In genomic region chr17:75512946-75513666, GRCh38 we compare ENCODE assay signal across 12 cellular contexts. TPM values are rescaled to one million over a fixed set of nuclear protein-coding genes. Genes with fewer than 3 reads are reported as not detected.
DNase-seq lines count a peak whose midpoint lies in the region; ATAC-seq, FAIRE-seq and TF ChIP-seq lines count a peak whose summit lies in the region.
"Had no signal": no experiment of that assay in that cellular context is flagged by ENCODE, and none has a peak within 500 bp of the region (broad histone marks: within the 10 kb centered on the region; RNA-seq: fewer than 3 reads in every experiment).

No MANE protein-coding gene starts in this region.

- no peak overlapping the region for H3K9ac ChIP-seq in GM23248
- H3K9ac ChIP-seq in K562 (ENCODE audit: insufficient read depth in 1 of 2, low read depth in 2 of 2, low read length in 2 of 2), result peak overlapping the region in 1 of 2 experiments; percentile 53; a peak in 2 of 4 replicates
- H3K9ac ChIP-seq in kidney (ENCODE audit: low read length in 2 of 2), result peak overlapping the region in 1 of 2 donors; percentile 95

- CTCF ChIA-PET in K562 (lab: Yijun Ruan, JAX; ENCODE audit: low intra/inter-chr PET ratio), result no interaction called here
- CTCF ChIA-PET in activated CD8-positive, alpha-beta T cell treated with anti-CD3 and anti-CD28 coated beads for 36 hours (lab: Charles Lee), result interaction anchor here (1.0 to 1.1 kb wide), 5 partner anchors 13 to 305 kb away, joined by 3 to 4 read pairs (median 3); partner anchors contain the start of gene LLGL2

- H3K79me2 ChIP-seq in GM23248 (ENCODE audit: insufficient read depth) (0 out of 2 replicates have a peak, but pooled peaks cover 4% of the 10 kb centered on the region), K562 (ENCODE audit: control insufficient read depth, insufficient read depth, low read length) (peaks cover 10% of the 10 kb centered on the region)

- H3K4me1 Mint-ChIP-seq in activated CD8-positive, alpha-beta T cell treated with anti-CD3 and anti-CD28 coated beads for 36 hours (ENCODE audit: low read depth), result peaks cover 14% of the 10 kb centered on the region

- H3K9me3 ChIP-seq in GM23248 (ENCODE audit: low read depth), result no peaks in the 10 kb centered on the region
- H3K9me3 ChIP-seq in K562 (replicated peaks; ENCODE audit: control insufficient read depth, insufficient read depth, low read depth, low read length), result no peaks in the 10 kb centered on the region
- H3K9me3 ChIP-seq in kidney (ENCODE audit: control insufficient read depth in 1 of 2, low read length in 2 of 2), result no peaks in the 10 kb centered on the region
- no peaks in the 10 kb centered on the region for H3K9me3 ChIP-seq in spleen
- H3K9me3 ChIP-seq: prostate gland had no signal

- H3K27me3 Mint-ChIP-seq in activated CD8-positive, alpha-beta T cell treated with anti-CD3 and anti-CD28 coated beads for 36 hours, result no peaks in the 10 kb centered on the region

- H3K9me2 ChIP-seq in GM23248 (ENCODE audit: insufficient read depth), result no peaks in the 10 kb centered on the region

- H3F3A ChIP-seq in GM23248 (ENCODE audit: insufficient read depth), result no peaks in the 10 kb centered on the region

- BruUV-seq in K562 (replicated peaks; lab: Mats Ljungman, UMichigan), result no TSS peak

- ATAC-seq in K562 (no peak), HG03354 (IDR thresholded peaks at IDR 0.05; ENCODE audit: poor library complexity, severe bottlenecking, unreplicated experiment) (no peak), GM18498 (IDR thresholded peaks at IDR 0.05; ENCODE audit: unreplicated experiment) (no peak)
- ATAC-seq in activated CD8-positive, alpha-beta T cell treated with anti-CD3 and anti-CD28 coated beads for 36 hours, result no peak

- H4K20me1 ChIP-seq in GM23248 (ENCODE audit: insufficient read depth) (no peaks in the 10 kb centered on the region), K562 (replicated peaks; ENCODE audit: control insufficient read depth, insufficient read depth, low read length) (peaks cover 18% of the 10 kb centered on the region)

- intact Hi-C loops in K562 (cut with micrococcal nuclease) (no loop called here), kidney (cut with DNase I) (no loop called here), spleen (cut with DNase I; ENCODE audit: low total_unique reads) (loop anchor here (10.0 kb wide), 1 partner anchor 88 kb away; no protein-coding TSS in a partner anchor)
- intact Hi-C loops in activated CD8-positive, alpha-beta T cell treated with anti-CD3 and anti-CD28 coated beads for 36 hours (cut with micrococcal nuclease), result no loop called here

- TF ChIP-seq RAD21 in K562 (CRISPR knock-in tag; conservative IDR thresholded peaks at IDR 0.05 in 1 of 2, IDR thresholded peaks at IDR 0.05 in 1 of 2), result no peak

- peaks cover 7% of the 10 kb centered on the region for H3K36me3 Mint-ChIP-seq in activated CD8-positive, alpha-beta T cell treated with anti-CD3 and anti-CD28 coated beads for 36 hours (ENCODE audit: low read depth)

- no peaks in the 10 kb centered on the region for H3K9me3 Mint-ChIP-seq in activated CD8-positive, alpha-beta T cell treated with anti-CD3 and anti-CD28 coated beads for 36 hours

- no peak overlapping the region for H3K27ac Mint-ChIP-seq in activated CD8-positive, alpha-beta T cell treated with anti-CD3 and anti-CD28 coated beads for 36 hours

- WGBS in GM23248 (ENCODE audit: low coverage in 1 of 2, low lambda C conversion rate in 2 of 2, missing lambda C conversion rate in 2 of 2), 2 experiments, result 55% methylated on average over 9 of the region's 9 CpGs
- 50% methylated on average over 8 of the region's 9 CpGs for WGBS in K562 (ENCODE audit: insufficient coverage, low coverage, missing lambda C conversion rate)
- WGBS in spleen, 5 donors, result 62 to 68% (median 63%) methylated on average over 9 of the region's 9 CpGs

- no peak for TF ChIP-seq CTCF in K562 (IDR thresholded peaks at IDR 0.05 in 2 of 3, conservative IDR thresholded peaks at IDR 0.05 in 1 of 3; ENCODE audit: insufficient read depth in 2 of 3, low read depth in 1 of 3, low read length in 3 of 3)
- no peak for TF ChIP-seq CTCF in kidney (IDR thresholded peaks at IDR 0.05; ENCODE audit: borderline replicate concordance, extremely low read depth, insufficient read depth)
- no peak for TF ChIP-seq CTCF in spleen (IDR thresholded peaks at IDR 0.05 in 8 of 11, conservative IDR thresholded peaks at IDR 0.05 in 3 of 11)
- TF ChIP-seq CTCF in activated CD8-positive, alpha-beta T cell treated with anti-CD3 and anti-CD28 coated beads for 36 hours (IDR thresholded peaks at IDR 0.05), result no peak

- H3K27ac ChIP-seq in GM23248, result no peak overlapping the region
- H3K27ac ChIP-seq in K562 (ENCODE audit: extremely low read depth, low read depth, low read length), result no peak overlapping the region
- peak overlapping the region in 1 of 2 donors; percentile 89 for H3K27ac ChIP-seq in kidney (ENCODE audit: low read depth in 2 of 2, low read length in 2 of 2)
- H3K27ac ChIP-seq in spleen, result peak overlapping the region in 7 of 8 donors; percentile 29 to 90 (median 84)

- peaks cover 5% of the 10 kb centered on the region for H3K9me1 ChIP-seq in K562 (ENCODE audit: control insufficient read depth, insufficient read depth, low read length)

- FAIRE-seq in K562 (lab: Jason Lieb, UNC) (peak; percentile 32), kidney (lab: Jason Lieb, UNC) (no peak)

- DNase-seq in GM23248, result peak; percentile 50
- peak in 1 of 4 experiments; percentile 36 for DNase-seq in K562 (ENCODE audit: extremely low read depth in 1 of 4, low spot score in 3 of 4)
- no peak for DNase-seq in kidney
- no peak for DNase-seq in spleen
- no peak for DNase-seq in kidney tubule cell (ENCODE audit: low spot score)
- no peak for DNase-seq in activated CD8-positive, alpha-beta T cell treated with anti-CD3 and anti-CD28 coated beads for 36 hours
- DNase-seq: anterior cingulate cortex, DMS79 treated with DMSO at 0.1 percent for 48 hours, SHP77 treated with DMSO at 0.1 percent for 48 hours had no signal

- H3K36me3 ChIP-seq in GM23248 (ENCODE audit: low read depth), result no peaks in the 10 kb centered on the region
- H3K36me3 ChIP-seq in K562 (ENCODE audit: control insufficient read depth, insufficient read depth, low read length), result peaks cover 13% of the 10 kb centered on the region; the same call in 1 of the 3 replicates
- H3K36me3 ChIP-seq in kidney (ENCODE audit: control insufficient read depth in 1 of 2, insufficient read depth in 2 of 2, low read length in 2 of 2), result peaks cover 0 to 17% of the 10 kb centered on the region in 2 donors
- H3K36me3 ChIP-seq in spleen, result peaks cover 0 to 23% (median 0%) of the 10 kb centered on the region in 6 donors
- H3K36me3 ChIP-seq: prostate gland had no signal

- POLR2A ChIA-PET in K562 (lab: Yijun Ruan, JAX), result interaction anchor here (0.6 to 2.2 kb wide), 6 partner anchors 10 to 47 kb away, joined by 3 to 9 read pairs (median 3); no protein-coding TSS in a partner anchor
- POLR2A ChIA-PET in activated CD8-positive, alpha-beta T cell treated with anti-CD3 and anti-CD28 coated beads for 36 hours (lab: Charles Lee), result interaction anchor here (1.3 kb wide), 1 partner anchor 56 kb away, joined by 3 read pairs; the partner anchor contains the start of gene TMEM94

- H3K4me2 ChIP-seq in GM23248 (ENCODE audit: unreplicated experiment), result no peak overlapping the region
- H3K4me2 ChIP-seq in K562 (ENCODE audit: insufficient read depth, low read length), result no peak overlapping the region

- H3K27me3 ChIP-seq in GM23248 (replicated peaks; ENCODE audit: insufficient read depth) (no peaks in the 10 kb centered on the region), K562 (ENCODE audit: control insufficient read depth in 2 of 2, insufficient read depth in 2 of 2, low read length in 2 of 2) (no peaks in the 10 kb centered on the region), spleen (replicated peaks in 1 of 7) (peaks cover 0 to 18% (median 0%) of the 10 kb centered on the region in 7 donors)

- no peak for TF ChIP-seq EP300 in K562 (IDR thresholded peaks at IDR 0.05; ENCODE audit: low read length)

- no peak for TF ChIP-seq POLR2A in K562 (conservative IDR thresholded peaks at IDR 0.05)
- TF ChIP-seq POLR2A in spleen (IDR thresholded peaks at IDR 0.05), result no peak

- H3K4me1 ChIP-seq in GM23248 (ENCODE audit: insufficient read depth), result no peaks in the 10 kb centered on the region
- H3K4me1 ChIP-seq in K562 (replicated peaks in 1 of 2; ENCODE audit: control insufficient read depth in 2 of 2, insufficient read depth in 2 of 2, low read length in 2 of 2), result peaks cover 29 to 79% of the 10 kb centered on the region in 2 experiments
- peaks cover 40 to 46% of the 10 kb centered on the region in 2 donors for H3K4me1 ChIP-seq in kidney (ENCODE audit: control insufficient read depth in 1 of 2, insufficient read depth in 1 of 2, low read depth in 1 of 2, low read length in 2 of 2)
- H3K4me1 ChIP-seq in spleen, result peaks cover 7 to 92% (median 55%) of the 10 kb centered on the region in 6 donors

- H2AFZ ChIP-seq in GM23248 (no peak overlapping the region), K562 (ENCODE audit: low read depth, low read length) (no peak overlapping the region)

- in situ Hi-C loops in GM23248 (cut with MboI), result loop anchor here (10.0 kb wide), 1 partner anchor 88 kb away; no protein-coding TSS in a partner anchor
- in situ Hi-C loops in K562 (cut with MboI), result no loop called here

- H3K4me3 ChIP-seq in GM23248 (no peak overlapping the region), K562 (no peak overlapping the region), kidney (ENCODE audit: low read length in 2 of 2) (peak overlapping the region; percentile 81 to 86), spleen (peak overlapping the region; percentile 70 to 99 (median 94))

- no peak overlapping the region for H3K4me3 Mint-ChIP-seq in activated CD8-positive, alpha-beta T cell treated with anti-CD3 and anti-CD28 coated beads for 36 hours

RNA-seq across cellular contexts. Expression of gene CASKIN2, which starts 2.2 kb away (rescaled TPM):
- total RNA-seq in GM23248 (2014; rRNA removed; shearing (Covaris generic)), result 6.2 and 9.2 TPM in 2 replicates
- polyA plus RNA-seq in GM23248 (2016; fragmentation: Nextera tagmentation; extraction: Ambion mirVana) (1.9 and 2.0 TPM in 2 replicates), K562 (2011; rRNA removed) (1.9 and 2.2 TPM in 2 replicates), K562 (2014; fragmentation: Illumina TruSeq; extraction: Trizol) (2.5 and 5.7 TPM in 2 replicates), K562 (2014; fragmentation: Nextera tagmentation; extraction: Ambion mirVana) (under 1 TPM; 0.01 to 0.04 TPM), K562 (2014; rRNA removed) (3.0 and 5.1 TPM in 2 replicates), kidney (ENCODE audit: insufficient read depth, low read depth, low replicate concordance) (25.0 TPM), spleen (10 to 100 TPM in 1 of 3 donors, 1 to 10 TPM in 2; 4.7 to 27.8 (median 6.2) TPM)
- total RNA-seq in K562 (2011; cell fraction: chromatin; rRNA removed; ENCODE audit: low replicate concordance), result 7.8 and 33.3 TPM in 2 replicates
- total RNA-seq in K562 (2011; cell fraction: nucleolus; rRNA removed), result 14.5 and 19.7 TPM in 2 replicates
- 6.2 and 10.0 TPM in 2 replicates for total RNA-seq in K562 (2011; cell fraction: nucleoplasm; rRNA removed)
- total RNA-seq in K562 (2014; rRNA removed) (2.3 and 3.5 TPM in 2 replicates), K562 (2014; rRNA removed; fragmentation: Illumina TruSeq; extraction: Trizol) (1.1 and 1.3 TPM in 2 replicates), K562 (2015; rRNA removed; fragmentation: Illumina TruSeq; extraction: Trizol) (2.1 and 2.3 TPM in 2 replicates), K562 (2021) (12.2 and 14.5 TPM in 2 replicates), kidney (98.6 TPM), spleen (100 to 1,000 TPM in 3 of 7 donors, 10 to 100 TPM in 4; 33.5 to 135 (median 51.1) TPM)
- polyA plus RNA-seq in K562 (2011; cell fraction: cytosol; rRNA removed), result 1.2 and 1.5 TPM in 2 replicates
- polyA plus RNA-seq in K562 (2011; cell fraction: nucleus; rRNA removed), result 6.5 and 13.9 TPM in 2 replicates
- polyA plus RNA-seq in K562 (2012), result 4.8 and 5.2 TPM in 2 replicates
- polyA minus RNA-seq in K562 (2011; rRNA and poly(A)+ RNA removed), result 1.8 and 1.9 TPM in 2 replicates
- 3.8 and 8.4 TPM in 2 replicates for polyA minus RNA-seq in K562 (2011; cell fraction: cytosol; rRNA and poly(A)+ RNA removed)
- 8.6 and 9.6 TPM in 2 replicates for polyA minus RNA-seq in K562 (2011; cell fraction: nucleus; rRNA and poly(A)+ RNA removed)
- 1 to 10 TPM; 2.2 to 2.5 TPM for total RNA-seq in activated CD8-positive, alpha-beta T cell treated with anti-CD3 and anti-CD28 coated beads for 36 hours

RNA-seq across cellular contexts. Expression of gene TSEN54, which starts 3.2 kb away (rescaled TPM):
- 10.7 and 25.4 TPM in 2 replicates for total RNA-seq in GM23248 (2014; rRNA removed; shearing (Covaris generic))
- polyA plus RNA-seq in GM23248 (2016; fragmentation: Nextera tagmentation; extraction: Ambion mirVana) (7.9 and 9.8 TPM in 2 replicates), K562 (2011; rRNA removed) (57.6 and 62.0 TPM in 2 replicates), K562 (2014; fragmentation: Illumina TruSeq; extraction: Trizol) (40.0 and 41.6 TPM in 2 replicates), K562 (2014; fragmentation: Nextera tagmentation; extraction: Ambion mirVana) (10 to 100 TPM in 1 of 2 experiments, 1 to 10 TPM in 1; 5.9 to 13.6 TPM), K562 (2014; rRNA removed) (55.6 and 62.6 TPM in 2 replicates), kidney (ENCODE audit: insufficient read depth, low read depth, low replicate concordance) (33.8 TPM), spleen (10 to 100 TPM; 40.8 to 87.8 (median 68.9) TPM)
- 43.1 and 96.1 TPM in 2 replicates for total RNA-seq in K562 (2011; cell fraction: chromatin; rRNA removed; ENCODE audit: low replicate concordance)
- total RNA-seq in K562 (2011; cell fraction: nucleolus; rRNA removed), result 63.2 and 67.5 TPM in 2 replicates
- 52.4 and 53.0 TPM in 2 replicates for total RNA-seq in K562 (2011; cell fraction: nucleoplasm; rRNA removed)
- total RNA-seq in K562 (2014; rRNA removed) (53.0 and 81.0 TPM in 2 replicates), K562 (2014; rRNA removed; fragmentation: Illumina TruSeq; extraction: Trizol) (34.6 and 48.9 TPM in 2 replicates), K562 (2015; rRNA removed; fragmentation: Illumina TruSeq; extraction: Trizol) (35.6 and 37.2 TPM in 2 replicates), K562 (2021) (58.0 and 64.3 TPM in 2 replicates), kidney (25.8 TPM), spleen (10 to 100 TPM; 31.0 to 58.1 (median 35.4) TPM)
- 56.9 and 82.8 TPM in 2 replicates for polyA plus RNA-seq in K562 (2011; cell fraction: cytosol; rRNA removed)
- 77.8 and 89.5 TPM in 2 replicates for polyA plus RNA-seq in K562 (2011; cell fraction: nucleus; rRNA removed)
- polyA plus RNA-seq in K562 (2012), result 38.5 and 39.9 TPM in 2 replicates
- 23.1 and 38.9 TPM in 2 replicates for polyA minus RNA-seq in K562 (2011; rRNA and poly(A)+ RNA removed)
- polyA minus RNA-seq in K562 (2011; cell fraction: cytosol; rRNA and poly(A)+ RNA removed), result 16.1 and 23.9 TPM in 2 replicates
- polyA minus RNA-seq in K562 (2011; cell fraction: nucleus; rRNA and poly(A)+ RNA removed), result 14.4 and 17.5 TPM in 2 replicates
- 10 to 100 TPM; 38.8 to 45.4 TPM for total RNA-seq in activated CD8-positive, alpha-beta T cell treated with anti-CD3 and anti-CD28 coated beads for 36 hours

RNA-seq across cellular contexts. Expression of gene LLGL2, which starts 12.4 kb away (rescaled TPM):
- total RNA-seq in GM23248 (2014; rRNA removed; shearing (Covaris generic)), result not detected in 2 replicates
- polyA plus RNA-seq in GM23248 (2016; fragmentation: Nextera tagmentation; extraction: Ambion mirVana) (not detected in 2 replicates), K562 (2011; rRNA removed) (12.5 and 16.0 TPM in 2 replicates), K562 (2014; fragmentation: Illumina TruSeq; extraction: Trizol) (3.7 and 14.7 TPM in 2 replicates), K562 (2014; fragmentation: Nextera tagmentation; extraction: Ambion mirVana) (1 to 10 TPM in 1 of 2 experiments, under 1 TPM in 1; 0.32 to 1.3 TPM), K562 (2014; rRNA removed) (17.7 and 23.7 TPM in 2 replicates), kidney (ENCODE audit: insufficient read depth, low read depth, low replicate concordance) (181 TPM), spleen (100 to 1,000 TPM in 1 of 3 donors, 10 to 100 TPM in 2; 28.6 to 153 (median 92.6) TPM)
- total RNA-seq in K562 (2011; cell fraction: chromatin; rRNA removed; ENCODE audit: low replicate concordance), result 25.4 and 96.6 TPM in 2 replicates
- total RNA-seq in K562 (2011; cell fraction: nucleolus; rRNA removed), result 63.3 and 66.7 TPM in 2 replicates
- total RNA-seq in K562 (2011; cell fraction: nucleoplasm; rRNA removed), result 38.1 and 42.6 TPM in 2 replicates
- total RNA-seq in K562 (2014; rRNA removed) (17.9 and 19.5 TPM in 2 replicates), K562 (2014; rRNA removed; fragmentation: Illumina TruSeq; extraction: Trizol) (1.8 and 3.0 TPM in 2 replicates), K562 (2015; rRNA removed; fragmentation: Illumina TruSeq; extraction: Trizol) (10.2 and 11.8 TPM in 2 replicates), K562 (2021) (24.4 and 25.2 TPM in 2 replicates), kidney (262 TPM), spleen (10 to 100 TPM; 44.0 to 97.8 (median 75.1) TPM)
- polyA plus RNA-seq in K562 (2011; cell fraction: cytosol; rRNA removed), result 14.3 and 34.7 TPM in 2 replicates
- polyA plus RNA-seq in K562 (2011; cell fraction: nucleus; rRNA removed), result 44.8 and 82.4 TPM in 2 replicates
- 14.8 and 26.6 TPM in 2 replicates for polyA plus RNA-seq in K562 (2012)
- polyA minus RNA-seq in K562 (2011; rRNA and poly(A)+ RNA removed), result 4.3 and 6.7 TPM in 2 replicates
- polyA minus RNA-seq in K562 (2011; cell fraction: cytosol; rRNA and poly(A)+ RNA removed), result 10.6 and 11.3 TPM in 2 replicates
- polyA minus RNA-seq in K562 (2011; cell fraction: nucleus; rRNA and poly(A)+ RNA removed), result 21.3 and 23.8 TPM in 2 replicates
- 1 to 10 TPM; 7.2 to 7.4 TPM for total RNA-seq in activated CD8-positive, alpha-beta T cell treated with anti-CD3 and anti-CD28 coated beads for 36 hours

RNA-seq across cellular contexts. Expression of gene TMEM94, which starts 56.7 kb away (rescaled TPM):
- total RNA-seq in GM23248 (2014; rRNA removed; shearing (Covaris generic)), result 24.5 and 54.0 TPM in 2 replicates
- polyA plus RNA-seq in GM23248 (2016; fragmentation: Nextera tagmentation; extraction: Ambion mirVana) (11.4 and 14.3 TPM in 2 replicates), K562 (2011; rRNA removed) (15.7 and 53.7 TPM in 2 replicates), K562 (2014; fragmentation: Illumina TruSeq; extraction: Trizol) (48.1 and 55.6 TPM in 2 replicates), K562 (2014; fragmentation: Nextera tagmentation; extraction: Ambion mirVana) (1 to 10 TPM in 1 of 2 experiments, under 1 TPM in 1; 0.35 to 1.6 TPM), K562 (2014; rRNA removed) (26.1 and 31.4 TPM in 2 replicates), kidney (ENCODE audit: insufficient read depth, low read depth, low replicate concordance) (49.6 TPM), spleen (10 to 100 TPM; 24.8 to 77.8 (median 59.5) TPM)
- 116 and 363 TPM in 2 replicates for total RNA-seq in K562 (2011; cell fraction: chromatin; rRNA removed; ENCODE audit: low replicate concordance)
- total RNA-seq in K562 (2011; cell fraction: nucleolus; rRNA removed), result 190 and 220 TPM in 2 replicates
- 137 and 149 TPM in 2 replicates for total RNA-seq in K562 (2011; cell fraction: nucleoplasm; rRNA removed)
- total RNA-seq in K562 (2014; rRNA removed) (13.5 and 20.4 TPM in 2 replicates), K562 (2014; rRNA removed; fragmentation: Illumina TruSeq; extraction: Trizol) (6.5 and 10.0 TPM in 2 replicates), K562 (2015; rRNA removed; fragmentation: Illumina TruSeq; extraction: Trizol) (14.4 and 17.2 TPM in 2 replicates), K562 (2021) (32.8 and 42.1 TPM in 2 replicates), kidney (82.6 TPM), spleen (100 to 1,000 TPM in 1 of 7 donors, 10 to 100 TPM in 6; 66.6 to 101 (median 94.1) TPM)
- polyA plus RNA-seq in K562 (2011; cell fraction: cytosol; rRNA removed), result 33.2 and 34.4 TPM in 2 replicates
- polyA plus RNA-seq in K562 (2011; cell fraction: nucleus; rRNA removed), result 322 and 398 TPM in 2 replicates
- 42.5 and 69.5 TPM in 2 replicates for polyA plus RNA-seq in K562 (2012)
- polyA minus RNA-seq in K562 (2011; rRNA and poly(A)+ RNA removed), result 11.4 and 20.1 TPM in 2 replicates
- 28.0 and 36.5 TPM in 2 replicates for polyA minus RNA-seq in K562 (2011; cell fraction: cytosol; rRNA and poly(A)+ RNA removed)
- 74.6 and 97.4 TPM in 2 replicates for polyA minus RNA-seq in K562 (2011; cell fraction: nucleus; rRNA and poly(A)+ RNA removed)
- 10 to 100 TPM; 55.3 to 56.4 TPM for total RNA-seq in activated CD8-positive, alpha-beta T cell treated with anti-CD3 and anti-CD28 coated beads for 36 hours

Comparison
In these comparisons a context has a peak if more than half of its experiments do, and no peak if none do; other contexts are left out.
1. H3K27ac ChIP-seq: peak in spleen (7 of 8); none in GM23248 (single experiment) and K562 (single experiment).
2. H3K4me3 ChIP-seq: peak in kidney (2 of 2) and spleen (8 of 8); none in GM23248 (single experiment) and K562 (single experiment).